8 cellular contexts compared by ENCODE assay signal in genomic region chrX:129905787-129906580, GRCh38. TPM values are rescaled to one million over a fixed set of nuclear protein-coding genes. Genes with fewer than 3 reads are reported as not detected.
DNase-seq lines count a peak whose midpoint lies in the region; ATAC-seq and TF ChIP-seq lines count a peak whose summit lies in the region.

TSS of gene UTP14A (plus strand) at chrX:129906164. CDS start at chrX:129906211, 47 bp downstream.

- TF ChIP-seq CTCF in ascending aorta (IDR thresholded peaks at IDR 0.05): no peak
- TF ChIP-seq CTCF in uterus (IDR thresholded peaks at IDR 0.05): no peak

- H3K27me3 ChIP-seq in ascending aorta (no peaks in the 10 kb centered on the region), right cardiac atrium (ENCODE audit: control insufficient read depth, insufficient read depth) (no peaks in the 10 kb centered on the region), uterus (no peaks in the 10 kb centered on the region)

- H3K9me3 ChIP-seq in ascending aorta (no peaks in the 10 kb centered on the region), right cardiac atrium (ENCODE audit: control insufficient read depth, low read length) (no peaks in the 10 kb centered on the region), uterus (no peaks in the 10 kb centered on the region)

- H3K36me3 Mint-ChIP-seq in T-helper 2 cell treated with Interferon-gamma antibody and Interleukin-4, amounts not matched to agents 5 μg/mL and 100 μg/mL, for 36 hours (ENCODE audit: low read depth): peaks cover 15% of the 10 kb centered on the region

- DNase-seq in NCI-H1930 (lab: John Stamatoyannopoulos, UW) (peak; percentile 85 to 91), ascending aorta (ENCODE audit: low spot score in 2 of 2) (peak; percentile 58 to 92), right cardiac atrium (peak; percentile 90 to 95 (median 92)), pulmonary artery endothelial cell (ENCODE audit: low read depth, low spot score) (peak; percentile 68), uterus (peak; percentile 85 to 87)
- DNase-seq in T-helper 2 cell treated with Interferon-gamma antibody and Interleukin-4, amounts not matched to agents 5 μg/mL and 100 μg/mL, for 36 hours (ENCODE audit: low spot score): peak; percentile 86

- intact Hi-C loops in ascending aorta (cut with DNase I): loop anchor here (2.0 to 5.0 kb wide), 2 partner anchors 63 to 304 kb away; partner anchors contain the start of gene ZDHHC9
- intact Hi-C loops in right cardiac atrium (cut with DNase I): loop anchor here in 1 of 4 donors (5.0 kb wide), 1 partner anchor 304 kb away; no protein-coding TSS in a partner anchor
- intact Hi-C loops in uterus (cut with DNase I; ENCODE audit: low total_unique reads): no loop called here

- H3K9me3 Mint-ChIP-seq in T-helper 2 cell treated with Interferon-gamma antibody and Interleukin-4, amounts not matched to agents 5 μg/mL and 100 μg/mL, for 36 hours: no peaks in the 10 kb centered on the region

- ATAC-seq in GM18502 (IDR thresholded peaks at IDR 0.05; ENCODE audit: poor library complexity, unreplicated experiment) (peak; percentile 96), HG02970 (IDR thresholded peaks at IDR 0.05; ENCODE audit: low FRiP score, unreplicated experiment) (peak; percentile 88), right cardiac atrium (peak; percentile 98 to 100)

- H3K27ac ChIP-seq in ascending aorta (peak within 1 kb of the TSS; percentile 57 to 81), right cardiac atrium (ENCODE audit: low read length) (peak within 1 kb of the TSS; percentile 65), uterus (peak within 1 kb of the TSS; percentile 68 to 77)

- peaks cover 0 to 19% of the 10 kb centered on the region in 2 donors for H3K36me3 ChIP-seq in ascending aorta
- H3K36me3 ChIP-seq in uterus: no peaks in the 10 kb centered on the region

- H3K4me1 Mint-ChIP-seq in T-helper 2 cell treated with Interferon-gamma antibody and Interleukin-4, amounts not matched to agents 5 μg/mL and 100 μg/mL, for 36 hours (ENCODE audit: low read depth): peaks cover 10% of the 10 kb centered on the region

- H3K4me3 ChIP-seq in ascending aorta: peak within 1 kb of the TSS; percentile 62 to 68
- H3K4me3 ChIP-seq in right cardiac atrium (ENCODE audit: low read length): peak within 1 kb of the TSS; percentile 84
- peak within 1 kb of the TSS; percentile 41 to 56 for H3K4me3 ChIP-seq in uterus

- under 1% methylated on average over 53 of the region's 53 CpGs for WGBS in right cardiac atrium

- peak; percentile 11 to 39 for TF ChIP-seq POLR2A in uterus (IDR thresholded peaks at IDR 0.05)

- peak within 1 kb of the TSS; percentile 92 for H3K27ac Mint-ChIP-seq in T-helper 2 cell treated with Interferon-gamma antibody and Interleukin-4, amounts not matched to agents 5 μg/mL and 100 μg/mL, for 36 hours

- H3K27me3 Mint-ChIP-seq in T-helper 2 cell treated with Interferon-gamma antibody and Interleukin-4, amounts not matched to agents 5 μg/mL and 100 μg/mL, for 36 hours (ENCODE audit: low read depth): no peaks in the 10 kb centered on the region

- H3K4me3 Mint-ChIP-seq in T-helper 2 cell treated with Interferon-gamma antibody and Interleukin-4, amounts not matched to agents 5 μg/mL and 100 μg/mL, for 36 hours: peak within 1 kb of the TSS; percentile 94

- H3K4me1 ChIP-seq in ascending aorta (no peaks in the 10 kb centered on the region), right cardiac atrium (ENCODE audit: control insufficient read depth, insufficient read depth, low read length) (no peaks in the 10 kb centered on the region), uterus (no peaks in the 10 kb centered on the region)

RNA-seq across cellular contexts. Expression of gene UTP14A, which starts in this region (rescaled TPM):
- 1.1 TPM for total RNA-seq in ascending aorta
- total RNA-seq in right cardiac atrium: 10 to 100 TPM in 1 of 4 donors, 1 to 10 TPM in 3; 8.1 to 11.2 (median 8.5) TPM
- polyA plus RNA-seq in right cardiac atrium: 6.2 TPM
- 23.5 and 30.0 TPM in 2 replicates for total RNA-seq in pulmonary artery endothelial cell
- 10 to 100 TPM in 3 of 4 donors, 1 to 10 TPM in 1; 8.2 to 14.5 (median 13.2) TPM for total RNA-seq in uterus

Comparison
In these comparisons a context has a peak if more than half of its experiments do, and no peak if none do; other contexts are left out.
1. Peak in every context shown above with its lines: DNase-seq, ATAC-seq, H3K4me3 ChIP-seq and H3K27ac ChIP-seq.